In the genomic region with DNA sequence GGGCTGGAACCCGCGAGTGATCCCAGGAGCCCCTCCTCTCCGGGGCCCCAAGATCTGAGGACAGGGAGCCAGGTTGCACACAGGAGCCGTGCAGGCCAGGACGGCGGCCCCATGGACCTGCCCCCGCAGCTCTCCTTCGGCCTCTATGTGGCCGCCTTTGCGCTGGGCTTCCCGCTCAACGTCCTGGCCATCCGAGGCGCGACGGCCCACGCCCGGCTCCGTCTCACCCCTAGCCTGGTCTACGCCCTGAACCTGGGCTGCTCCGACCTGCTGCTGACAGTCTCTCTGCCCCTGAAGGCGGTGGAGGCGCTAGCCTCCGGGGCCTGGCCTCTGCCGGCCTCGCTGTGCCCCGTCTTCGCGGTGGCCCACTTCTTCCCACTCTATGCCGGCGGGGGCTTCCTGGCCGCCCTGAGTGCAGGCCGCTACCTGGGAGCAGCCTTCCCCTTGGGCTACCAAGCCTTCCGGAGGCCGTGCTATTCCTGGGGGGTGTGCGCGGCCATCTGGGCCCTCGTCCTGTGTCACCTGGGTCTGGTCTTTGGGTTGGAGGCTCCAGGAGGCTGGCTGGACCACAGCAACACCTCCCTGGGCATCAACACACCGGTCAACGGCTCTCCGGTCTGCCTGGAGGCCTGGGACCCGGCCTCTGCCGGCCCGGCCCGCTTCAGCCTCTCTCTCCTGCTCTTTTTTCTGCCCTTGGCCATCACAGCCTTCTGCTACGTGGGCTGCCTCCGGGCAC, we compare ENCODE assay signal across 1 cellular context.
TF ChIP-seq lines count a peak whose summit lies in the region.

No MANE protein-coding gene starts in this region.

TF ChIP-seq in GM23338, 12 proteins besides CTCF, POLR2A, EP300 and RAD21:
- TF ChIP-seq, protein P1, sequence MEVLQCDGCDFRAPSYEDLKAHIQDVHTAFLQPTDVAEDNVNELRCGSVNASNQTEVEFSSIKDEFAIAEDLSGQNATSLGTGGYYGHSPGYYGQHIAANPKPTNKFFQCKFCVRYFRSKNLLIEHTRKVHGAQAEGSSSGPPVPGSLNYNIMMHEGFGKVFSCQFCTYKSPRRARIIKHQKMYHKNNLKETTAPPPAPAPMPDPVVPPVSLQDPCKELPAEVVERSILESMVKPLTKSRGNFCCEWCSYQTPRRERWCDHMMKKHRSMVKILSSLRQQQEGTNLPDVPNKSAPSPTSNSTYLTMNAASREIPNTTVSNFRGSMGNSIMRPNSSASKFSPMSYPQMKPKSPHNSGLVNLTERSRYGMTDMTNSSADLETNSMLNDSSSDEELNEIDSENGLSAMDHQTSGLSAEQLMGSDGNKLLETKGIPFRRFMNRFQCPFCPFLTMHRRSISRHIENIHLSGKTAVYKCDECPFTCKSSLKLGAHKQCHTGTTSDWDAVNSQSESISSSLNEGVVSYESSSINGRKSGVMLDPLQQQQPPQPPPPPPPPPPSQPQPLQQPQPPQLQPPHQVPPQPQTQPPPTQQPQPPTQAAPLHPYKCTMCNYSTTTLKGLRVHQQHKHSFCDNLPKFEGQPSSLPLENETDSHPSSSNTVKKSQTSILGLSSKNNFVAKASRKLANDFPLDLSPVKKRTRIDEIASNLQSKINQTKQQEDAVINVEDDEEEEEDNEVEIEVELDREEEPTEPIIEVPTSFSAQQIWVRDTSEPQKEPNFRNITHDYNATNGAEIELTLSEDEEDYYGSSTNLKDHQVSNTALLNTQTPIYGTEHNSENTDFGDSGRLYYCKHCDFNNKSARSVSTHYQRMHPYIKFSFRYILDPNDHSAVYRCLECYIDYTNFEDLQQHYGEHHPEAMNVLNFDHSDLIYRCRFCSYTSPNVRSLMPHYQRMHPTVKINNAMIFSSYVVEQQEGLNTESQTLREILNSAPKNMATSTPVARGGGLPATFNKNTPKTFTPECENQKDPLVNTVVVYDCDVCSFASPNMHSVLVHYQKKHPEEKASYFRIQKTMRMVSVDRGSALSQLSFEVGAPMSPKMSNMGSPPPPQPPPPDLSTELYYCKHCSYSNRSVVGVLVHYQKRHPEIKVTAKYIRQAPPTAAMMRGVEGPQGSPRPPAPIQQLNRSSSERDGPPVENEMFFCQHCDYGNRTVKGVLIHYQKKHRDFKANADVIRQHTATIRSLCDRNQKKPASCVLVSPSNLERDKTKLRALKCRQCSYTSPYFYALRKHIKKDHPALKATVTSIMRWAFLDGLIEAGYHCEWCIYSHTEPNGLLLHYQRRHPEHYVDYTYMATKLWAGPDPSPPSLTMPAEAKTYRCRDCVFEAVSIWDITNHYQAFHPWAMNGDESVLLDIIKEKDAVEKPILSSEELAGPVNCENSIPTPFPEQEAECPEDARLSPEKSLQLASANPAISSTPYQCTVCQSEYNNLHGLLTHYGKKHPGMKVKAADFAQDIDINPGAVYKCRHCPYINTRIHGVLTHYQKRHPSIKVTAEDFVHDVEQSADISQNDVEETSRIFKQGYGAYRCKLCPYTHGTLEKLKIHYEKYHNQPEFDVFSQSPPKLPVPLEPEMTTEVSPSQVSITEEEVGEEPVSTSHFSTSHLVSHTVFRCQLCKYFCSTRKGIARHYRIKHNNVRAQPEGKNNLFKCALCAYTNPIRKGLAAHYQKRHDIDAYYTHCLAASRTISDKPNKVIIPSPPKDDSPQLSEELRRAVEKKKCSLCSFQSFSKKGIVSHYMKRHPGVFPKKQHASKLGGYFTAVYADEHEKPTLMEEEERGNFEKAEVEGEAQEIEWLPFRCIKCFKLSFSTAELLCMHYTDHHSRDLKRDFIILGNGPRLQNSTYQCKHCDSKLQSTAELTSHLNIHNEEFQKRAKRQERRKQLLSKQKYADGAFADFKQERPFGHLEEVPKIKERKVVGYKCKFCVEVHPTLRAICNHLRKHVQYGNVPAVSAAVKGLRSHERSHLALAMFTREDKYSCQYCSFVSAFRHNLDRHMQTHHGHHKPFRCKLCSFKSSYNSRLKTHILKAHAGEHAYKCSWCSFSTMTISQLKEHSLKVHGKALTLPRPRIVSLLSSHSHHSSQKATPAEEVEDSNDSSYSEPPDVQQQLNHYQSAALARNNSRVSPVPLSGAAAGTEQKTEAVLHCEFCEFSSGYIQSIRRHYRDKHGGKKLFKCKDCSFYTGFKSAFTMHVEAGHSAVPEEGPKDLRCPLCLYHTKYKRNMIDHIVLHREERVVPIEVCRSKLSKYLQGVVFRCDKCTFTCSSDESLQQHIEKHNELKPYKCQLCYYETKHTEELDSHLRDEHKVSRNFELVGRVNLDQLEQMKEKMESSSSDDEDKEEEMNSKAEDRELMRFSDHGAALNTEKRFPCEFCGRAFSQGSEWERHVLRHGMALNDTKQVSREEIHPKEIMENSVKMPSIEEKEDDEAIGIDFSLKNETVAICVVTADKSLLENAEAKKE (CRISPR knock-in tag; IDR thresholded peaks at IDR 0.05): no peak
- TF ChIP-seq CREB1 (CRISPR knock-in tag; IDR thresholded peaks at IDR 0.05; ENCODE audit: low read depth) (no peak), ZNF331 (CRISPR knock-in tag; IDR thresholded peaks at IDR 0.05; ENCODE audit: low read depth) (no peak), JUNB (IDR thresholded peaks at IDR 0.05; ENCODE audit: unreplicated experiment) (no peak), POLR2AphosphoS5 (IDR thresholded peaks at IDR 0.05; ENCODE audit: low read depth) (no peak), EZH2 (IDR thresholded peaks at IDR 0.05; ENCODE audit: low read depth, unreplicated experiment) (no peak), NANOG (IDR thresholded peaks at IDR 0.05; ENCODE audit: borderline replicate concordance) (no peak), STAT1 (IDR thresholded peaks at IDR 0.05; ENCODE audit: unreplicated experiment) (no peak), EZH2phosphoT487 (IDR thresholded peaks at IDR 0.05; ENCODE audit: unreplicated experiment) (no peak), ZNF114 (CRISPR knock-in tag; IDR thresholded peaks at IDR 0.05) (no peak)
- TF ChIP-seq, protein P2, sequence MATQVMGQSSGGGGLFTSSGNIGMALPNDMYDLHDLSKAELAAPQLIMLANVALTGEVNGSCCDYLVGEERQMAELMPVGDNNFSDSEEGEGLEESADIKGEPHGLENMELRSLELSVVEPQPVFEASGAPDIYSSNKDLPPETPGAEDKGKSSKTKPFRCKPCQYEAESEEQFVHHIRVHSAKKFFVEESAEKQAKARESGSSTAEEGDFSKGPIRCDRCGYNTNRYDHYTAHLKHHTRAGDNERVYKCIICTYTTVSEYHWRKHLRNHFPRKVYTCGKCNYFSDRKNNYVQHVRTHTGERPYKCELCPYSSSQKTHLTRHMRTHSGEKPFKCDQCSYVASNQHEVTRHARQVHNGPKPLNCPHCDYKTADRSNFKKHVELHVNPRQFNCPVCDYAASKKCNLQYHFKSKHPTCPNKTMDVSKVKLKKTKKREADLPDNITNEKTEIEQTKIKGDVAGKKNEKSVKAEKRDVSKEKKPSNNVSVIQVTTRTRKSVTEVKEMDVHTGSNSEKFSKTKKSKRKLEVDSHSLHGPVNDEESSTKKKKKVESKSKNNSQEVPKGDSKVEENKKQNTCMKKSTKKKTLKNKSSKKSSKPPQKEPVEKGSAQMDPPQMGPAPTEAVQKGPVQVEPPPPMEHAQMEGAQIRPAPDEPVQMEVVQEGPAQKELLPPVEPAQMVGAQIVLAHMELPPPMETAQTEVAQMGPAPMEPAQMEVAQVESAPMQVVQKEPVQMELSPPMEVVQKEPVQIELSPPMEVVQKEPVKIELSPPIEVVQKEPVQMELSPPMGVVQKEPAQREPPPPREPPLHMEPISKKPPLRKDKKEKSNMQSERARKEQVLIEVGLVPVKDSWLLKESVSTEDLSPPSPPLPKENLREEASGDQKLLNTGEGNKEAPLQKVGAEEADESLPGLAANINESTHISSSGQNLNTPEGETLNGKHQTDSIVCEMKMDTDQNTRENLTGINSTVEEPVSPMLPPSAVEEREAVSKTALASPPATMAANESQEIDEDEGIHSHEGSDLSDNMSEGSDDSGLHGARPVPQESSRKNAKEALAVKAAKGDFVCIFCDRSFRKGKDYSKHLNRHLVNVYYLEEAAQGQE (IDR thresholded peaks at IDR 0.05; ENCODE audit: unreplicated experiment): no peak
- TF ChIP-seq, protein P3, sequence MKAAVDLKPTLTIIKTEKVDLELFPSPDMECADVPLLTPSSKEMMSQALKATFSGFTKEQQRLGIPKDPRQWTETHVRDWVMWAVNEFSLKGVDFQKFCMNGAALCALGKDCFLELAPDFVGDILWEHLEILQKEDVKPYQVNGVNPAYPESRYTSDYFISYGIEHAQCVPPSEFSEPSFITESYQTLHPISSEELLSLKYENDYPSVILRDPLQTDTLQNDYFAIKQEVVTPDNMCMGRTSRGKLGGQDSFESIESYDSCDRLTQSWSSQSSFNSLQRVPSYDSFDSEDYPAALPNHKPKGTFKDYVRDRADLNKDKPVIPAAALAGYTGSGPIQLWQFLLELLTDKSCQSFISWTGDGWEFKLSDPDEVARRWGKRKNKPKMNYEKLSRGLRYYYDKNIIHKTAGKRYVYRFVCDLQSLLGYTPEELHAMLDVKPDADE (IDR thresholded peaks at IDR 0.05): no peak
